Comparison of ENCODE assay signal across 12 cellular contexts in the genomic region with DNA sequence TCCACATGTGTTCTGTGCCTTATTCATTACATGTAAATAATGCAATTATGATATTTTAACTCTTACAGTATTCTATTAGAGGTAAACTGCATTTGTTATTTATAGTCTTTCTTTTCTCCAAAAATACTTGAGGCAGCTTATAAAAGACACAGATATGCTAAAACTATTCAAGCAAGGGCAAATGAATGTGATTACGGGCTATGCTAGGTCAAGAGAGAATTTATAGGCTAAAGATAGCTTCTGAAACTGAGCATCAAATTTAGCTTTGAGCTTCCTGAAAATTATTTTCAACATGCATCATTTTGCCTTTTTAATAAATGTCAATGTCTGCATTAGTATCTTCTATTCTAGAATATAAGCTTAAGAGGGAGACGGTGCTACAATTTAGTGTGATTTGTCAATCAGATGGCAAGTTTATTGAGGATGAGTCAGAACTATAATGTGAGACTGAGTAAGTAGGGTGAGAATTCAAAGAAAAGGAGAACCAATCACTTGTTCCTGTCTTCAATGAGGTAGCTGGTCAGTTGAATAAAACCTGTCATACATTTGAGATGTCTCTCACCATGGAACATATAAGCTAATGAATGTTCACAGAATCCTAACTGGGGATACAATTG.
DNase-seq lines count a peak whose midpoint lies in the region; ATAC-seq, FAIRE-seq and TF ChIP-seq lines count a peak whose summit lies in the region.
"Had no signal": no experiment of that assay in that cellular context is flagged by ENCODE, and none has a peak within 500 bp of the region (broad histone marks: within the 10 kb centered on the region; RNA-seq: fewer than 3 reads in every experiment).

No MANE protein-coding gene starts in this region.

- RAD21 ChIA-PET in GM12878 (lab: Charles Lee; ENCODE audit: unreplicated experiment) = interaction anchor here (1.2 kb wide), 1 partner anchor 9 kb away, joined by 4 read pairs; no protein-coding TSS in a partner anchor

- in situ Hi-C loops in GM12878 (cut with MboI) (no loop called here), GM13977 (cut with MboI; ENCODE audit: low pct_unique_long_range_greater_than_20kb, low sequenced_read_pairs, unreplicated experiment) (no loop called here)

- H3K9me3 ChIP-seq in GM12878 (replicated peaks; ENCODE audit: control insufficient read depth, insufficient read depth, low read length) (no peaks in the 10 kb centered on the region), smooth muscle cell (replicated peaks; ENCODE audit: low read depth) (no peaks in the 10 kb centered on the region), ovary (no peaks in the 10 kb centered on the region)

- H3K27ac ChIP-seq in GM12878 (ENCODE audit: control insufficient read depth, insufficient read depth) (no peak overlapping the region), smooth muscle cell (ENCODE audit: low read depth) (peak overlapping the region; percentile 69), ovary (no peak overlapping the region)

- H3K27me3 ChIP-seq in GM12878 (replicated peaks in 1 of 2; ENCODE audit: control insufficient read depth in 2 of 2, insufficient read depth in 2 of 2, low read length in 1 of 2) (no peaks in the 10 kb centered on the region), smooth muscle cell (ENCODE audit: low read depth) (no peaks in the 10 kb centered on the region), ovary (no peaks in the 10 kb centered on the region)

- H3K9ac ChIP-seq in GM12878 (ENCODE audit: control insufficient read depth, insufficient read depth, low read length) (no peak overlapping the region), smooth muscle cell (ENCODE audit: low read depth) (no peak overlapping the region)

- TF ChIP-seq CTCF in GM12878 (IDR thresholded peaks at IDR 0.05 in 2 of 3, conservative IDR thresholded peaks at IDR 0.05 in 1 of 3; ENCODE audit: control insufficient read depth in 2 of 3, extremely low read depth in 1 of 3, insufficient read depth in 1 of 3, low read depth in 3 of 3, low read length in 3 of 3) (no peak), smooth muscle cell (IDR thresholded peaks at IDR 0.05; ENCODE audit: borderline replicate concordance, insufficient read depth, poor library complexity, severe bottlenecking) (no peak), ovary (IDR thresholded peaks at IDR 0.05) (no peak), GM13977 (IDR thresholded peaks at IDR 0.05; ENCODE audit: extremely low read depth, insufficient read depth, missing control alignments) (no peak)

- H3K4me3 ChIP-seq in GM12878 = no peak overlapping the region
- no peak overlapping the region for H3K4me3 ChIP-seq in smooth muscle cell
- H3K4me3 ChIP-seq in ovary = no peak overlapping the region

- TF ChIP-seq POLR2A in GM12878 (IDR thresholded peaks at IDR 0.05; ENCODE audit: low read depth, low read length) = no peak
- no peak for TF ChIP-seq POLR2A in ovary (IDR thresholded peaks at IDR 0.05)

- CTCF ChIA-PET in GM12878 (lab: Yijun Ruan, JAX) = interaction anchor here (0.6 to 1.4 kb wide), 3 partner anchors 12 to 669 kb away, joined by 3 read pairs; partner anchors contain the start of gene CITED2

- H3K4me1 ChIP-seq in GM12878 (ENCODE audit: control insufficient read depth, insufficient read depth, low read length) (no peaks in the 10 kb centered on the region), smooth muscle cell (ENCODE audit: low read depth) (peaks cover 4% of the 10 kb centered on the region), ovary (ENCODE audit: insufficient read depth) (peaks cover 1% of the 10 kb centered on the region)

- H2AFZ ChIP-seq in GM12878 (ENCODE audit: control insufficient read depth, low read depth, low read length) (no peak overlapping the region), smooth muscle cell (ENCODE audit: low read depth) (no peak overlapping the region)

- no peak for TF ChIP-seq EP300 in GM12878 (IDR thresholded peaks at IDR 0.05; ENCODE audit: borderline replicate concordance in 1 of 2, control insufficient read depth in 1 of 2, low read depth in 2 of 2, low read length in 2 of 2)
- TF ChIP-seq EP300 in ovary (IDR thresholded peaks at IDR 0.05) = no peak

- H3K9me3 Mint-ChIP-seq in activated naive CD4-positive, alpha-beta T cell treated with anti-CD3 and anti-CD28 coated beads, Interleukin-2, amount 50 U/mL, for 72 hours = no peaks in the 10 kb centered on the region

- WGBS in GM12878 (ENCODE audit: insufficient coverage, insufficient replicate concordance, low lambda C conversion rate, missing lambda C conversion rate) = 21% methylated on average over 2 of the region's 2 CpGs
- 57% methylated on average over 2 of the region's 2 CpGs for WGBS in smooth muscle cell (ENCODE audit: low lambda C conversion rate)
- 85 to 95% (median 94%) methylated on average over 2 of the region's 2 CpGs for WGBS in ovary, 3 donors

- peaks cover 9% of the 10 kb centered on the region for H3F3A ChIP-seq in smooth muscle cell (ENCODE audit: low read depth)

- SMC1A ChIA-PET in GM12878 (lab: Charles Lee; ENCODE audit: uncharacterized antibody, unreplicated experiment) = interaction anchor here (0.6 to 3.3 kb wide), 12 partner anchors 8 to 671 kb away, joined by 3 to 18 read pairs (median 4); no protein-coding TSS in a partner anchor

- no peak for TF ChIP-seq RAD21 in GM12878 (IDR thresholded peaks at IDR 0.05; ENCODE audit: insufficient read depth, low read depth, low read length)

- peak; percentile 34 to 66 for ATAC-seq in activated naive CD4-positive, alpha-beta T cell treated with anti-CD3 and anti-CD28 coated beads, Interleukin-2, amount 50 U/mL, for 72 hours
- peak; percentile 68 for ATAC-seq in GM12878

- no peak for FAIRE-seq in GM12878 (lab: Jason Lieb, UNC)

- POLR2A ChIA-PET in GM12878 (lab: Charles Lee) = interaction anchor here (0.5 to 1.1 kb wide), 3 partner anchors 172 to 655 kb away, joined by 3 to 13 read pairs (median 3); no protein-coding TSS in a partner anchor

- intact Hi-C loops in GM12878 (cut with micrococcal nuclease; ENCODE audit: unreplicated experiment) = no loop called here
- intact Hi-C loops in ovary (cut with DNase I) = no loop called here

- BruUV-seq in GM12878 (replicated peaks; lab: Mats Ljungman, UMichigan) = no TSS peak

- no peak overlapping the region for H3K27ac Mint-ChIP-seq in activated naive CD4-positive, alpha-beta T cell treated with anti-CD3 and anti-CD28 coated beads, Interleukin-2, amount 50 U/mL, for 72 hours
- H3K27ac Mint-ChIP-seq: activated naive CD8-positive, alpha-beta T cell had no signal

- DNase-seq in activated naive CD4-positive, alpha-beta T cell treated with anti-CD3 and anti-CD28 coated beads, Interleukin-2, amount 50 U/mL, for 72 hours (ENCODE audit: low spot score in 2 of 2) = no peak
- no peak for DNase-seq in activated naive CD4-positive, alpha-beta T cell (lab: John Stamatoyannopoulos, UW)
- peak; percentile 83 for DNase-seq in MV-4-11 (lab: John Stamatoyannopoulos, UW)
- no peak for DNase-seq in GM12878 (ENCODE audit: low read depth, low spot score)
- no peak for DNase-seq in smooth muscle cell (lab: John Stamatoyannopoulos, UW; ENCODE audit: unreplicated experiment)
- no peak for DNase-seq in ovary
- DNase-seq in DMS79 (lab: John Stamatoyannopoulos, UW) = no peak
- no peak for DNase-seq in GM13977 (ENCODE audit: low spot score)
- DNase-seq: activated CD4-positive, CD25-positive, alpha-beta regulatory T cell treated with anti-CD3 and anti-CD28 coated beads, Interleukin-2, amount 50 U/mL, for 72 hours; effector memory CD4-positive, alpha-beta T cell; NCI-H1092 treated with DMSO at 0.1 percent for 48 hours had no signal

- H3K79me2 ChIP-seq in GM12878 (ENCODE audit: control insufficient read depth, insufficient read depth, low read length) = no peaks in the 10 kb centered on the region
- no peaks in the 10 kb centered on the region for H3K79me2 ChIP-seq in smooth muscle cell (ENCODE audit: low read depth)

- H3K36me3 ChIP-seq in GM12878 (ENCODE audit: control insufficient read depth in 2 of 2, insufficient read depth in 2 of 2, low read length in 1 of 2) = no peaks in the 10 kb centered on the region
- no peaks in the 10 kb centered on the region for H3K36me3 ChIP-seq in smooth muscle cell (ENCODE audit: low read depth)
- no peaks in the 10 kb centered on the region for H3K36me3 ChIP-seq in ovary

- H3K36me3 Mint-ChIP-seq in activated naive CD4-positive, alpha-beta T cell treated with anti-CD3 and anti-CD28 coated beads, Interleukin-2, amount 50 U/mL, for 72 hours = no peaks in the 10 kb centered on the region
- H3K36me3 Mint-ChIP-seq: activated naive CD8-positive, alpha-beta T cell had no signal

- no peak overlapping the region for H3K4me2 ChIP-seq in GM12878 (ENCODE audit: control insufficient read depth, insufficient read depth)
- H3K4me2 ChIP-seq in smooth muscle cell = peak overlapping the region; percentile 18

- H4K20me1 ChIP-seq in GM12878 (ENCODE audit: control insufficient read depth, insufficient read depth) (no peaks in the 10 kb centered on the region), smooth muscle cell (ENCODE audit: low read depth) (no peaks in the 10 kb centered on the region)

TF ChIP-seq in GM12878, 131 proteins besides CTCF, POLR2A, EP300 and RAD21:
- TF ChIP-seq JUNB (IDR thresholded peaks at IDR 0.05) (peak; percentile 25; the same call in 1 of the 2 replicates), SMAD5 (IDR thresholded peaks at IDR 0.05; ENCODE audit: low read depth) (no peak)
TF ChIP-seq in GM12878: peak in this region for 1.
